8 cellular contexts compared by ENCODE assay signal in the genomic region with DNA sequence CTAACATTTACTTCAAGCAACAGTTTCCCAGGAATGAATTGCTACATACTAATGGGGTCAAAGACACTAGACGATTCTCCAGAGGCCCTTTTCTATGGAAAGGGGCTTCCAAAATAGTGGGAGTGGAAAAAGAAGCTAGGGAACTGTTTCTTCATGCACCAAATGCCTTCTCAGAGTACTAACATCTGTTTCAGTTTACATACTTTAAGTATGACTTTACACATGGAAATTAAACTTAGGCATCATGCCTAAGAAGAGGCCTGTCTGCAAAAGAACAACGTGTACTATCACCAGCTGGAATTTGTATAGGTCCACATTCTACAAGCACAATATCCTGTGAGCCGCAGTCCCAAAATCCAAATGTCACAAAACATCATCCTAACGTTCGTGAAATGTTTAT.
DNase-seq lines count a peak whose midpoint lies in the region; ATAC-seq and TF ChIP-seq lines count a peak whose summit lies in the region.

No MANE protein-coding gene starts in this region.

- no peak for TF ChIP-seq CTCF in astrocyte of the spinal cord (IDR thresholded peaks at IDR 0.05; ENCODE audit: low read depth, low read length)

- TF ChIP-seq POLR2A in GM18505 (IDR thresholded peaks at IDR 0.05; ENCODE audit: borderline replicate concordance, extremely low read depth, insufficient read depth, insufficient read length) = no peak

- in situ Hi-C loops in astrocyte of the spinal cord (cut with HindIII; ENCODE audit: low sequenced_read_pairs) = no loop called here

- DNase-seq in astrocyte of the spinal cord (ENCODE audit: low read depth, low spot score) (peak; percentile 95), inferior parietal cortex (ENCODE audit: extremely low spot score) (peak; percentile 34), NCI-H446 treated with DMSO at 0.1 percent for 48 hours (lab: John Stamatoyannopoulos, UW) (no peak), NCI-H2171 treated with DMSO at 0.1 percent for 48 hours (lab: John Stamatoyannopoulos, UW) (no peak), SIG-M5 (lab: John Stamatoyannopoulos, UW) (no peak), NCI-H510A treated with DMSO at 0.1 percent for 48 hours (lab: John Stamatoyannopoulos, UW) (no peak)

- ATAC-seq in GM18505 (IDR thresholded peaks at IDR 0.05; ENCODE audit: unreplicated experiment) = peak; percentile 15

- no peak overlapping the region for H3K4me3 ChIP-seq in astrocyte of the spinal cord (ENCODE audit: low read depth, low read length)
- no peak overlapping the region for H3K4me3 ChIP-seq in skin epidermis

- H3K27ac ChIP-seq in skin epidermis = peak overlapping the region in 11 of 21 experiments; percentile 19 to 82 (median 58)

Comparison
In these comparisons a context has a peak if more than half of its experiments do, and no peak if none do; other contexts are left out.
1. DNase-seq: peak in astrocyte of the spinal cord (single experiment) and inferior parietal cortex (single experiment); none in NCI-H446 treated with DMSO at 0.1 percent for 48 hours (single experiment), NCI-H2171 treated with DMSO at 0.1 percent for 48 hours (single experiment), SIG-M5 (single experiment) and NCI-H510A treated with DMSO at 0.1 percent for 48 hours (single experiment).